In genomic region chr1:114156538-114157274, GRCh38 we compare ENCODE assay signal across 22 cellular contexts. TPM values are rescaled to one million over a fixed set of nuclear protein-coding genes. Genes with fewer than 3 reads are reported as not detected.
A peak's percentile ranks its signal among the peaks of the same experiment; 100 is the strongest.
DNase-seq lines count a peak whose midpoint lies in the region; ATAC-seq, FAIRE-seq and TF ChIP-seq lines count a peak whose summit lies in the region.
"Had no signal": no experiment of that assay in that cellular context is flagged by ENCODE, and none has a peak within 500 bp of the region (broad histone marks: within the 10 kb centered on the region; RNA-seq: fewer than 3 reads in every experiment).

No MANE protein-coding gene starts in this region.

- POLR2A ChIA-PET in GM12878 (lab: Charles Lee), result no interaction called here

- TF ChIP-seq RAD21 in GM12878 (IDR thresholded peaks at IDR 0.05; ENCODE audit: insufficient read depth, low read depth, low read length), result no peak

- CTCF ChIA-PET in GM12878 (lab: Yijun Ruan, JAX), result no interaction called here

- H3K27ac ChIP-seq in breast epithelium, result no peak overlapping the region
- no peak overlapping the region for H3K27ac ChIP-seq in GM12878 (ENCODE audit: control insufficient read depth, insufficient read depth)
- H3K27ac ChIP-seq: PC-9, SJSA1 had no signal

- H3K4me1 ChIP-seq in breast epithelium, result peaks cover 0 to 12% of the 10 kb centered on the region in 2 donors
- H3K4me1 ChIP-seq in GM12878 (ENCODE audit: control insufficient read depth, insufficient read depth, low read length), result no peaks in the 10 kb centered on the region

- H3K79me2 ChIP-seq in GM12878 (ENCODE audit: control insufficient read depth, insufficient read depth, low read length), result no peaks in the 10 kb centered on the region

- no peak overlapping the region for H3K9ac ChIP-seq in GM12878 (ENCODE audit: control insufficient read depth, insufficient read depth, low read length)

- no TSS peak for BruUV-seq in GM12878 (replicated peaks; lab: Mats Ljungman, UMichigan)

- H3K9me3 ChIP-seq in breast epithelium, result no peaks in the 10 kb centered on the region
- H3K9me3 ChIP-seq in GM12878 (replicated peaks; ENCODE audit: control insufficient read depth, insufficient read depth, low read length), result no peaks in the 10 kb centered on the region
- H3K9me3 ChIP-seq: SJSA1 had no signal

- TF ChIP-seq EP300 in GM12878 (IDR thresholded peaks at IDR 0.05; ENCODE audit: borderline replicate concordance in 1 of 2, control insufficient read depth in 1 of 2, low read depth in 2 of 2, low read length in 2 of 2), result no peak

- RAD21 ChIA-PET in GM12878 (lab: Charles Lee; ENCODE audit: unreplicated experiment), result no interaction called here

- no peak for FAIRE-seq in GM12878 (lab: Jason Lieb, UNC)

- DNase-seq in T47D (ENCODE audit: low read depth in 1 of 2, low spot score in 1 of 2) (peak; percentile 15 to 21), breast epithelium (ENCODE audit: low spot score in 2 of 2) (no peak), GM12878 (ENCODE audit: low read depth, low spot score) (no peak), islet precursor cell (peak; percentile 67), amygdala (lab: John Stamatoyannopoulos, UW) (no peak), GM20000 (ENCODE audit: low spot score) (no peak)
- DNase-seq in stimulated activated naive CD4-positive, alpha-beta T cell (lab: John Stamatoyannopoulos, UW), result no peak
- DNase-seq: 8988T; Calu3; CD4-positive, alpha-beta memory T cell; GOT3; NCI-H1436; NCI-H2029; NCI-H510A; NCI-H82; PC-9 had no signal

- in situ Hi-C loops in T47D (cut with HindIII; ENCODE audit: low pct_unique_long_range_greater_than_20kb, low sequenced_read_pairs), result no loop called here
- in situ Hi-C loops in GM12878 (cut with MboI), result no loop called here

- H3K27me3 ChIP-seq in breast epithelium (peaks cover 5 to 54% of the 10 kb centered on the region in 2 donors), GM12878 (replicated peaks in 1 of 2; ENCODE audit: control insufficient read depth in 2 of 2, insufficient read depth in 2 of 2, low read length in 1 of 2) (peaks cover 11 to 21% of the 10 kb centered on the region in 2 experiments)

- H3K4me3 ChIP-seq in breast epithelium, result no peak overlapping the region
- H3K4me3 ChIP-seq in GM12878, result no peak overlapping the region
- H3K4me3 ChIP-seq: PC-9, SJSA1 had no signal

- TF ChIP-seq POLR2A in breast epithelium (IDR thresholded peaks at IDR 0.05) (no peak), GM12878 (IDR thresholded peaks at IDR 0.05; ENCODE audit: low read depth, low read length) (no peak)

- no peaks in the 10 kb centered on the region for H4K20me1 ChIP-seq in GM12878 (ENCODE audit: control insufficient read depth, insufficient read depth)

- intact Hi-C loops in breast epithelium (cut with DNase I; ENCODE audit: low total_unique reads), result no loop called here
- intact Hi-C loops in GM12878 (cut with micrococcal nuclease; ENCODE audit: unreplicated experiment), result no loop called here

- SMC1A ChIA-PET in GM12878 (lab: Charles Lee; ENCODE audit: uncharacterized antibody, unreplicated experiment), result interaction anchor here (1.1 kb wide), 2 partner anchors 7 to 10 kb away, joined by 3 read pairs; no protein-coding TSS in a partner anchor

- H2AFZ ChIP-seq in GM12878 (ENCODE audit: control insufficient read depth, low read depth, low read length), result no peak overlapping the region
- H2AFZ ChIP-seq: PC-9 had no signal

- no peak overlapping the region for H3K4me2 ChIP-seq in GM12878 (ENCODE audit: control insufficient read depth, insufficient read depth)
- H3K4me2 ChIP-seq: PC-9 had no signal

- H3K36me3 ChIP-seq in breast epithelium (no peaks in the 10 kb centered on the region), GM12878 (ENCODE audit: control insufficient read depth in 2 of 2, insufficient read depth in 2 of 2, low read length in 1 of 2) (no peaks in the 10 kb centered on the region)
- H3K36me3 ChIP-seq: SJSA1 had no signal

- 3% methylated on average over 5 of the region's 5 CpGs for WGBS in GM12878 (ENCODE audit: insufficient coverage, insufficient replicate concordance, low lambda C conversion rate, missing lambda C conversion rate)

- ATAC-seq in GM12878, result no peak
- ATAC-seq in HG03432 (IDR thresholded peaks at IDR 0.05; ENCODE audit: unreplicated experiment), result no peak

- TF ChIP-seq CTCF in breast epithelium (IDR thresholded peaks at IDR 0.05), result no peak
- no peak for TF ChIP-seq CTCF in GM12878 (IDR thresholded peaks at IDR 0.05 in 2 of 3, conservative IDR thresholded peaks at IDR 0.05 in 1 of 3; ENCODE audit: control insufficient read depth in 2 of 3, extremely low read depth in 1 of 3, insufficient read depth in 1 of 3, low read depth in 3 of 3, low read length in 3 of 3)
- TF ChIP-seq CTCF in GM20000 (IDR thresholded peaks at IDR 0.05; ENCODE audit: extremely low read depth, missing control alignments), result no peak

TF ChIP-seq in GM12878, 131 proteins besides CTCF, POLR2A, EP300 and RAD21:
- no peak for TF ChIP-seq DPF2 (IDR thresholded peaks at IDR 0.05)
- TF ChIP-seq E2F4 (IDR thresholded peaks at IDR 0.05; ENCODE audit: low read depth, low read length), result no peak
- peak; percentile 53; the same call in 1 of the 2 replicates for TF ChIP-seq REST (IDR thresholded peaks at IDR 0.05; ENCODE audit: low read depth, low read length)
- TF ChIP-seq LARP7 (IDR thresholded peaks at IDR 0.05), result no peak
- no peak for TF ChIP-seq MXI1 (IDR thresholded peaks at IDR 0.05; ENCODE audit: low read depth, low read length)
- no peak for TF ChIP-seq ATF2 (IDR thresholded peaks at IDR 0.05; ENCODE audit: low read length)

RNA-seq across cellular contexts. Expression of gene SYT6, which starts 3.0 kb away (rescaled TPM):
- total RNA-seq in breast epithelium (under 1 TPM; under 0.01 to 0.15 (median under 0.01) TPM), GM12878 (2014; rRNA removed) (not detected in 2 replicates), GM12878 (2014; rRNA removed; fragmentation: Illumina TruSeq; extraction: Trizol) (not detected in 2 replicates), GM12878 (2021) (0.05 TPM in 1 of 2 replicates, not detected in the other)
- 1.2 and 1.3 TPM in 2 replicates for total RNA-seq in GM12878 (2013; cell fraction: nucleolus; rRNA removed)
- polyA plus RNA-seq in GM12878 (2011; ENCODE audit: low read depth), result not detected
- polyA plus RNA-seq in GM12878 (2011; rRNA removed) (0.29 and 0.39 TPM in 2 replicates), GM12878 (2014; fragmentation: Illumina TruSeq; extraction: Trizol) (not detected in 2 replicates), GM12878 (2014; fragmentation: Nextera tagmentation; extraction: Ambion mirVana) (not detected), GM12878 (2014; rRNA removed) (not detected in 2 replicates), GM12878 (2016; fragmentation: Nextera tagmentation; extraction: Ambion mirVana) (not detected)
- polyA plus RNA-seq in GM12878 (2011; cell fraction: cytosol; rRNA removed), result 0.17 and 0.42 TPM in 2 replicates
- polyA plus RNA-seq in GM12878 (2011; cell fraction: nucleus; rRNA removed), result 0.70 and 1.6 TPM in 2 replicates
- 0.03 TPM in 1 of 2 replicates, not detected in the other for polyA plus RNA-seq in GM12878 (2012)
- 1.1 and 1.2 TPM in 2 replicates for polyA minus RNA-seq in GM12878 (2011; rRNA and poly(A)+ RNA removed)
- polyA minus RNA-seq in GM12878 (2011; cell fraction: cytosol; rRNA and poly(A)+ RNA removed), result not detected in 2 replicates
- 0.60 and 0.86 TPM in 2 replicates for polyA minus RNA-seq in GM12878 (2011; cell fraction: nucleus; rRNA and poly(A)+ RNA removed)
- total RNA-seq: Calu3; CD4-positive, alpha-beta memory T cell; G401; HT1080; PC-9; SJSA1 had no signal
- polyA plus RNA-seq: BJ; CD4-positive, alpha-beta memory T cell; IgD-negative memory B cell had no signal

Comparison
In these comparisons a context has a peak if more than half of its experiments do, and no peak if none do; other contexts are left out.
1. DNase-seq: peak in T47D (2 of 2) and islet precursor cell (single experiment); none in breast epithelium (0 of 2), GM12878 (single experiment), amygdala (0 of 56), stimulated activated naive CD4-positive, alpha-beta T cell (0 of 6) and GM20000 (single experiment).